ENCODE assay signal across 14 cellular contexts in genomic region chr14:23528555-23528954, GRCh38. TPM values are rescaled to one million over a fixed set of nuclear protein-coding genes. Genes with fewer than 3 reads are reported as not detected.
DNase-seq lines count a peak whose midpoint lies in the region; ATAC-seq and TF ChIP-seq lines count a peak whose summit lies in the region.
"Had no signal": no experiment of that assay in that cellular context is flagged by ENCODE, and none has a peak within 500 bp of the region (broad histone marks: within the 10 kb centered on the region; RNA-seq: fewer than 3 reads in every experiment).

No MANE protein-coding gene starts in this region.

- intact Hi-C loops in OCI-LY7 (cut with micrococcal nuclease; ENCODE audit: unreplicated experiment), result no loop called here

- H3K4me3 ChIP-seq in H7 (ENCODE audit: insufficient read depth, low read depth, low read length) (no peak overlapping the region), OCI-LY7 (ENCODE audit: low read depth, low read length, poor library complexity, severe bottlenecking) (no peak overlapping the region), epithelial cell of esophagus (ENCODE audit: low read length) (no peak overlapping the region), parathyroid adenoma (ENCODE audit: low read depth, low read length) (no peak overlapping the region)
- H3K4me3 ChIP-seq: sigmoid colon, SJCRH30 had no signal

- no peak overlapping the region for H2AFZ ChIP-seq in OCI-LY7 (ENCODE audit: low read length)
- H2AFZ ChIP-seq in parathyroid adenoma, result peak overlapping the region; percentile 17

- H3K27ac ChIP-seq in OCI-LY7 (ENCODE audit: low read depth, low read length, poor library complexity, severe bottlenecking) (no peak overlapping the region), parathyroid adenoma (peak overlapping the region; percentile 89)
- H3K27ac ChIP-seq: sigmoid colon, SJCRH30 had no signal

- no peaks in the 10 kb centered on the region for H3K27me3 ChIP-seq in H7 (ENCODE audit: control insufficient read depth, insufficient read depth, low read length)
- H3K27me3 ChIP-seq in parathyroid adenoma (ENCODE audit: control insufficient read depth, insufficient read depth, low read length), result no peaks in the 10 kb centered on the region
- H3K27me3 ChIP-seq: sigmoid colon, SJCRH30 had no signal

- peaks cover 46% of the 10 kb centered on the region for H3K36me3 ChIP-seq in H7 (replicated peaks; ENCODE audit: control insufficient read depth, insufficient read depth, low read length)
- no peaks in the 10 kb centered on the region for H3K36me3 ChIP-seq in OCI-LY7 (ENCODE audit: insufficient read depth, low read length)
- H3K36me3 ChIP-seq in parathyroid adenoma (ENCODE audit: control insufficient read depth, insufficient read depth, low read length), result no peaks in the 10 kb centered on the region
- H3K36me3 ChIP-seq: SJCRH30 had no signal

- CTCF ChIA-PET in OCI-LY7 (lab: Charles Lee; ENCODE audit: unreplicated experiment), result no interaction called here

- no peak for ATAC-seq in GM19397 (IDR thresholded peaks at IDR 0.05; ENCODE audit: unreplicated experiment)

- H3K9me3 ChIP-seq in OCI-LY7 (ENCODE audit: low read length), result no peaks in the 10 kb centered on the region
- H3K9me3 ChIP-seq in parathyroid adenoma (ENCODE audit: control insufficient read depth, low read length), result no peaks in the 10 kb centered on the region
- H3K9me3 ChIP-seq: sigmoid colon, SJCRH30 had no signal

- H3K9ac ChIP-seq in parathyroid adenoma, result no peak overlapping the region

- H3K4me2 ChIP-seq in OCI-LY7 (ENCODE audit: low read length) (no peak overlapping the region), parathyroid adenoma (ENCODE audit: low read length) (no peak overlapping the region)

- peak; percentile 79 for DNase-seq in H7
- no peak for DNase-seq in OCI-LY7 (ENCODE audit: low spot score)
- DNase-seq in epithelial cell of esophagus (ENCODE audit: low read depth), result peak; percentile 9
- DNase-seq in stimulated activated CD4-positive, alpha-beta T cell treated with anti-CD3 and anti-CD28 coated beads, Interleukin-4, amount 100 ng/mL, for 24 hours, result no peak
- no peak for DNase-seq in GM13977 (ENCODE audit: low spot score)
- DNase-seq: activated CD4-positive, CD25-positive, alpha-beta regulatory T cell; activated T-cell treated with anti-CD3 and anti-CD28 coated beads, Interleukin-2, amount 50 U/mL, for 48 hours; COR-L47; NCI-H1092 treated with DMSO at 0.1 percent for 48 hours; NCI-H526; sigmoid colon; SJCRH30 had no signal

- H4K20me1 ChIP-seq in OCI-LY7 (ENCODE audit: insufficient read depth, low read length), result no peaks in the 10 kb centered on the region

- BruUV-seq in OCI-LY7 (replicated peaks; lab: Mats Ljungman, UMichigan), result no TSS peak

- TF ChIP-seq CTCF in OCI-LY7 (conservative IDR thresholded peaks at IDR 0.05; ENCODE audit: low read length) (peak; percentile 41; the same call in 1 of the 2 replicates), epithelial cell of esophagus (IDR thresholded peaks at IDR 0.05; ENCODE audit: insufficient read depth, low read depth, low read length, missing control alignments) (peak; percentile 30), parathyroid adenoma (IDR thresholded peaks at IDR 0.05) (peak; percentile 58), GM13977 (IDR thresholded peaks at IDR 0.05; ENCODE audit: extremely low read depth, insufficient read depth, missing control alignments) (no peak)

- H3K79me2 ChIP-seq in OCI-LY7 (ENCODE audit: insufficient read depth, low read depth, low read length) (no peaks in the 10 kb centered on the region), parathyroid adenoma (peaks cover 12% of the 10 kb centered on the region)

- POLR2A ChIA-PET in OCI-LY7 (lab: Charles Lee), result no interaction called here

- in situ Hi-C loops in GM13977 (cut with MboI; ENCODE audit: low pct_unique_long_range_greater_than_20kb, low sequenced_read_pairs, unreplicated experiment), result no loop called here

- H3K4me1 ChIP-seq in OCI-LY7 (ENCODE audit: insufficient read depth, low read length, poor library complexity, severe bottlenecking) (no peaks in the 10 kb centered on the region), parathyroid adenoma (peaks cover 48% of the 10 kb centered on the region)
- H3K4me1 ChIP-seq: sigmoid colon had no signal

- H3K9me2 ChIP-seq in OCI-LY7 (ENCODE audit: insufficient read depth, low read length), result no peaks in the 10 kb centered on the region

RNA-seq across cellular contexts. Expression of gene ZFHX2, which starts 23.0 kb away (rescaled TPM):
- 2.2 and 3.4 TPM in 2 replicates for total RNA-seq in H7 (2014; rRNA removed; shearing (Covaris generic))
- total RNA-seq in OCI-LY7 (2014; rRNA removed; shearing (Covaris generic)), result 0.60 and 0.62 TPM in 2 replicates
- total RNA-seq in OCI-LY7 (2022), result 1.2 and 1.8 TPM in 2 replicates

RNA-seq across cellular contexts. Expression of gene THTPA, which starts 27.5 kb away (rescaled TPM):
- 12.1 and 14.0 TPM in 2 replicates for total RNA-seq in H7 (2014; rRNA removed; shearing (Covaris generic))
- total RNA-seq in OCI-LY7 (2014; rRNA removed; shearing (Covaris generic)), result 20.9 and 28.6 TPM in 2 replicates
- total RNA-seq in OCI-LY7 (2022), result 15.4 and 16.9 TPM in 2 replicates

RNA-seq across cellular contexts. Expression of gene AP1G2, which starts 39.0 kb away (rescaled TPM):
- total RNA-seq in H7 (2014; rRNA removed; shearing (Covaris generic)), result 83.3 and 94.9 TPM in 2 replicates
- 110 and 129 TPM in 2 replicates for total RNA-seq in OCI-LY7 (2014; rRNA removed; shearing (Covaris generic))
- total RNA-seq in OCI-LY7 (2022), result 209 and 235 TPM in 2 replicates
- total RNA-seq: SJCRH30 had no signal

RNA-seq across cellular contexts. Expression of gene JPH4, which starts 50.0 kb away (rescaled TPM):
- total RNA-seq in H7 (2014; rRNA removed; shearing (Covaris generic)), result 1.4 and 2.0 TPM in 2 replicates
- not detected in 2 replicates for total RNA-seq in OCI-LY7 (2014; rRNA removed; shearing (Covaris generic))
- total RNA-seq in OCI-LY7 (2022), result not detected in 2 replicates

RNA-seq across cellular contexts. Expression of gene NGDN, which starts 59.1 kb away (rescaled TPM):
- 58.1 and 62.8 TPM in 2 replicates for total RNA-seq in H7 (2014; rRNA removed; shearing (Covaris generic))
- 53.6 and 87.1 TPM in 2 replicates for total RNA-seq in OCI-LY7 (2014; rRNA removed; shearing (Covaris generic))
- total RNA-seq in OCI-LY7 (2022), result 48.7 and 57.5 TPM in 2 replicates

Comparison
In these comparisons a context has a peak if more than half of its experiments do, and no peak if none do; other contexts are left out.
1. DNase-seq: peak in H7 (single experiment) and epithelial cell of esophagus (single experiment); none in OCI-LY7 (single experiment), stimulated activated CD4-positive, alpha-beta T cell treated with anti-CD3 and anti-CD28 coated beads, Interleukin-4, amount 100 ng/mL, for 24 hours (single experiment) and GM13977 (single experiment).